ENCODE assay signal across 8 cellular contexts in the genomic region with DNA sequence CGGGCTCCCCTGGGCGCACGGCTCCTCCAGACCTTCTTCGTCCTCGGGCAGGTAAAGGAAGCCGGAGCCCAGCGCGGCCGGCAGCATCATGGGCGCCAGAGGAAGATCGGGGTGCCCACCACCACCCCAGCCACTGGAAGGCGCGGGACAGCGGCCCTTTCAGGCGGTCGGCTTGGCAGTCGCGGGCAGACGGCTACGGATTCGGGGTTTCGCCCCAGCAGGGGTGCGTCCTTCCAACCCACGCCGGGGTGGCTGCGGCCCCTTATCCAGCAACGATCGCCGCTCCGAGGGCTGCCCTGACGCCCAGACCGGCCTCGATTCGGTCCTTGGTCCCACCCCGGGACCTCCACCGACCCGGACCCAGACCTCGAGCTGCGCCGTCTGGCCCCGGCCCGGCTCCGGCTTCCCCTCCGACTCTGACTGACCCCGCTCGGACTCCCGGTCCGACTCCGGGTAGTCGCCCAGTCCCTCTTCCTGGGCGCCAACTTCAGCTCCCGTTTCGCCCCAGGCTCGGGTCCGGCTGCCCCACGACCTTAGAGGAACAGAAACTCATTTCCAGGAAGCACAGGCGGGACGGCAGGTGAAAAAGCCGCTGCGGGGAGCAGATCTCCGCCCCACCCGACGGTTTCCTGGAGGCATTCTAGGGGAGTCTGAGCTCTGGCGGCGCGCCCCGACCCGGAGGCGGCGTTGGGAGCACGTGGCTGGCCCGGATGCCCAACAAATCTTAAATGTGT. TPM values are rescaled to one million over a fixed set of nuclear protein-coding genes. Genes with fewer than 3 reads are reported as not detected.
DNase-seq lines count a peak whose midpoint lies in the region; ATAC-seq and TF ChIP-seq lines count a peak whose summit lies in the region.

No MANE protein-coding gene starts in this region.

- 13 to 64% methylated on average over 16 to 27 of the region's 72 CpGs for WGBS in esophagus squamous epithelium, 2 donors

- POLR2A ChIA-PET in CD4-positive, alpha-beta memory T cell (lab: Charles Lee; ENCODE audit: partially characterized antibody), result interaction anchor here (0.6 kb wide), 1 partner anchor 24 kb away, joined by 3 read pairs; no protein-coding TSS in a partner anchor
- POLR2A ChIA-PET in activated CD8-positive, alpha-beta T cell treated with anti-CD3 and anti-CD28 coated beads for 36 hours (lab: Charles Lee), result no interaction called here

- peaks cover 19% of the 10 kb centered on the region for H3K4me1 ChIP-seq in CD4-positive, alpha-beta memory T cell (ENCODE audit: insufficient read depth, low read length)
- H3K4me1 ChIP-seq in esophagus squamous epithelium, result peaks cover 6 to 24% (median 7%) of the 10 kb centered on the region in 3 donors
- no peaks in the 10 kb centered on the region for H3K4me1 ChIP-seq in gastrocnemius medialis

- H3K27ac ChIP-seq in CD4-positive, alpha-beta memory T cell (ENCODE audit: low read depth, low read length), result no peak overlapping the region
- H3K27ac ChIP-seq in esophagus squamous epithelium, result no peak overlapping the region
- H3K27ac ChIP-seq in gastrocnemius medialis, result no peak overlapping the region

- TF ChIP-seq POLR2A in esophagus squamous epithelium (IDR thresholded peaks at IDR 0.05), result no peak
- TF ChIP-seq POLR2A in gastrocnemius medialis (IDR thresholded peaks at IDR 0.05), result no peak

- H3K36me3 ChIP-seq in CD4-positive, alpha-beta memory T cell (ENCODE audit: insufficient read depth, low read length), result no peaks in the 10 kb centered on the region
- H3K36me3 ChIP-seq in esophagus squamous epithelium (no peaks in the 10 kb centered on the region), gastrocnemius medialis (no peaks in the 10 kb centered on the region)

- peak; percentile 15 to 53 (median 29) for DNase-seq in CD4-positive, alpha-beta memory T cell
- peak; percentile 56 for DNase-seq in activated CD8-positive, alpha-beta T cell treated with anti-CD3 and anti-CD28 coated beads for 36 hours
- DNase-seq in esophagus squamous epithelium (lab: John Stamatoyannopoulos, UW) (no peak), gastrocnemius medialis (no peak), Ammon's horn (ENCODE audit: low spot score) (no peak), cerebellum (ENCODE audit: low spot score) (no peak), DMS 273 treated with DMSO at 0.1 percent for 48 hours (lab: John Stamatoyannopoulos, UW) (no peak)

- intact Hi-C loops in CD4-positive, alpha-beta memory T cell (cut with micrococcal nuclease), result no loop called here
- intact Hi-C loops in activated CD8-positive, alpha-beta T cell treated with anti-CD3 and anti-CD28 coated beads for 36 hours (cut with micrococcal nuclease), result no loop called here
- intact Hi-C loops in esophagus squamous epithelium (cut with DNase I), result no loop called here
- intact Hi-C loops in gastrocnemius medialis (cut with DNase I; ENCODE audit: low total_unique reads), result no loop called here

- no peak overlapping the region for H3K27ac Mint-ChIP-seq in CD4-positive, alpha-beta memory T cell
- no peak overlapping the region for H3K27ac Mint-ChIP-seq in activated CD8-positive, alpha-beta T cell treated with anti-CD3 and anti-CD28 coated beads for 36 hours

- no peaks in the 10 kb centered on the region for H3K27me3 ChIP-seq in CD4-positive, alpha-beta memory T cell (ENCODE audit: insufficient read depth, low read length)
- peaks cover 0 to 17% (median 5%) of the 10 kb centered on the region in 4 donors for H3K27me3 ChIP-seq in esophagus squamous epithelium
- peaks cover 0 to 11% (median 11%) of the 10 kb centered on the region in 3 donors for H3K27me3 ChIP-seq in gastrocnemius medialis

- H3K36me3 Mint-ChIP-seq in CD4-positive, alpha-beta memory T cell, result no peaks in the 10 kb centered on the region
- peaks cover 1% of the 10 kb centered on the region for H3K36me3 Mint-ChIP-seq in activated CD8-positive, alpha-beta T cell treated with anti-CD3 and anti-CD28 coated beads for 36 hours (ENCODE audit: low read depth)

- peaks cover 4 to 15% of the 10 kb centered on the region in 2 donors for H3K27me3 Mint-ChIP-seq in CD4-positive, alpha-beta memory T cell
- H3K27me3 Mint-ChIP-seq in activated CD8-positive, alpha-beta T cell treated with anti-CD3 and anti-CD28 coated beads for 36 hours, result peaks cover 19% of the 10 kb centered on the region

- ATAC-seq in activated CD8-positive, alpha-beta T cell treated with anti-CD3 and anti-CD28 coated beads for 36 hours, result peak; percentile 60
- no peak for ATAC-seq in gastrocnemius medialis
- ATAC-seq in HG03159 (IDR thresholded peaks at IDR 0.05; ENCODE audit: unreplicated experiment), result no peak

- H3K9me3 ChIP-seq in CD4-positive, alpha-beta memory T cell (ENCODE audit: control insufficient read depth in 1 of 2, low read length in 2 of 2), result no peaks in the 10 kb centered on the region
- H3K9me3 ChIP-seq in esophagus squamous epithelium (no peaks in the 10 kb centered on the region), gastrocnemius medialis (no peaks in the 10 kb centered on the region)

- H3K4me3 ChIP-seq in CD4-positive, alpha-beta memory T cell (ENCODE audit: low read length in 2 of 2), result peak overlapping the region in 1 of 2 donors; percentile 29
- H3K4me3 ChIP-seq in esophagus squamous epithelium, result peak overlapping the region; percentile 38 to 59 (median 43)
- H3K4me3 ChIP-seq in gastrocnemius medialis, result peak overlapping the region; percentile 4 to 48 (median 34)

- no peak for TF ChIP-seq CTCF in activated CD8-positive, alpha-beta T cell treated with anti-CD3 and anti-CD28 coated beads for 36 hours (IDR thresholded peaks at IDR 0.05)
- TF ChIP-seq CTCF in esophagus squamous epithelium (IDR thresholded peaks at IDR 0.05) (no peak), gastrocnemius medialis (IDR thresholded peaks at IDR 0.05 in 4 of 5, conservative IDR thresholded peaks at IDR 0.05 in 1 of 5) (no peak)

- H3K4me1 Mint-ChIP-seq in CD4-positive, alpha-beta memory T cell, result peaks cover 7 to 17% (median 13%) of the 10 kb centered on the region in 4 donors
- H3K4me1 Mint-ChIP-seq in activated CD8-positive, alpha-beta T cell treated with anti-CD3 and anti-CD28 coated beads for 36 hours (ENCODE audit: low read depth), result peaks cover 13% of the 10 kb centered on the region

- H3K9me3 Mint-ChIP-seq in CD4-positive, alpha-beta memory T cell, result no peaks in the 10 kb centered on the region
- H3K9me3 Mint-ChIP-seq in activated CD8-positive, alpha-beta T cell treated with anti-CD3 and anti-CD28 coated beads for 36 hours, result no peaks in the 10 kb centered on the region

- CTCF ChIA-PET in CD4-positive, alpha-beta memory T cell (lab: Charles Lee; ENCODE audit: partially characterized antibody), result interaction anchor here (0.6 to 1.6 kb wide), 6 partner anchors 10 to 659 kb away, joined by 3 to 10 read pairs (median 3); a partner anchor contains a TSS
- CTCF ChIA-PET in activated CD8-positive, alpha-beta T cell treated with anti-CD3 and anti-CD28 coated beads for 36 hours (lab: Charles Lee), result interaction anchor here (0.7 to 1.8 kb wide), 8 partner anchors 11 to 316 kb away, joined by 3 to 5 read pairs (median 4); no protein-coding TSS in a partner anchor

- H3K4me3 Mint-ChIP-seq in CD4-positive, alpha-beta memory T cell, result peak overlapping the region; percentile 71 to 89 (median 80)
- H3K4me3 Mint-ChIP-seq in activated CD8-positive, alpha-beta T cell treated with anti-CD3 and anti-CD28 coated beads for 36 hours, result peak overlapping the region; percentile 66

- in situ Hi-C loops in gastrocnemius medialis (cut with MboI; ENCODE audit: low sequenced_read_pairs in 4 of 4), result no loop called here

RNA-seq across cellular contexts. Expression of a gene that starts 30.2 kb away (rescaled TPM):
- 100 to 1,000 TPM; 112 to 114 TPM for total RNA-seq in CD4-positive, alpha-beta memory T cell
- 100 to 1,000 TPM; 112 to 149 TPM for polyA plus RNA-seq in CD4-positive, alpha-beta memory T cell
- 100 to 1,000 TPM; 109 to 114 TPM for total RNA-seq in activated CD8-positive, alpha-beta T cell treated with anti-CD3 and anti-CD28 coated beads for 36 hours
- total RNA-seq in esophagus squamous epithelium, result 10 to 100 TPM; 36.2 to 82.6 (median 50.6) TPM
- 10 to 100 TPM; 35.5 to 36.7 (median 36.1) TPM for total RNA-seq in gastrocnemius medialis
- total RNA-seq in cerebellum, result 73.9 TPM

RNA-seq across cellular contexts. Expression of a gene that starts 34.8 kb away (rescaled TPM):
- total RNA-seq in CD4-positive, alpha-beta memory T cell, result 1 to 10 TPM; 1.0 to 2.0 TPM
- 1 to 10 TPM in 1 of 2 donors, under 1 TPM in 1; 0.98 to 1.3 TPM for polyA plus RNA-seq in CD4-positive, alpha-beta memory T cell
- total RNA-seq in activated CD8-positive, alpha-beta T cell treated with anti-CD3 and anti-CD28 coated beads for 36 hours, result 10 to 100 TPM in 1 of 2 experiments, 1 to 10 TPM in 1; 9.2 to 11.1 TPM
- total RNA-seq in esophagus squamous epithelium, result 10 to 100 TPM in 1 of 4 donors, 1 to 10 TPM in 3; 1.3 to 11.3 (median 4.1) TPM
- 10 to 100 TPM in 1 of 4 donors, 1 to 10 TPM in 3; 4.2 to 11.5 (median 5.2) TPM for total RNA-seq in gastrocnemius medialis
- total RNA-seq in cerebellum, result 108 TPM

RNA-seq across cellular contexts. Expression of a gene that starts 56.3 kb away (rescaled TPM):
- total RNA-seq in CD4-positive, alpha-beta memory T cell, result 10 to 100 TPM; 44.4 to 50.4 TPM
- polyA plus RNA-seq in CD4-positive, alpha-beta memory T cell, result 100 to 1,000 TPM; 116 to 166 TPM
- 100 to 1,000 TPM; 103 to 111 TPM for total RNA-seq in activated CD8-positive, alpha-beta T cell treated with anti-CD3 and anti-CD28 coated beads for 36 hours
- total RNA-seq in esophagus squamous epithelium, result 10 to 100 TPM; 22.9 to 56.3 (median 44.7) TPM
- total RNA-seq in gastrocnemius medialis, result 10 to 100 TPM; 24.8 to 63.7 (median 40.9) TPM
- 31.8 TPM for total RNA-seq in cerebellum

RNA-seq across cellular contexts. Expression of a gene that starts 58.8 kb away (rescaled TPM):
- 10 to 100 TPM; 42.2 to 43.5 TPM for total RNA-seq in CD4-positive, alpha-beta memory T cell
- polyA plus RNA-seq in CD4-positive, alpha-beta memory T cell, result 10 to 100 TPM in 1 of 2 donors, 1 to 10 TPM in 1; 4.3 to 13.1 TPM
- total RNA-seq in activated CD8-positive, alpha-beta T cell treated with anti-CD3 and anti-CD28 coated beads for 36 hours, result 10 to 100 TPM; 14.0 to 15.7 TPM
- total RNA-seq in esophagus squamous epithelium (10 to 100 TPM; 26.9 to 56.8 (median 43.2) TPM), gastrocnemius medialis (100 to 1,000 TPM; 178 to 247 (median 187) TPM), cerebellum (130 TPM)

Comparison
In these comparisons a context has a peak if more than half of its experiments do, and no peak if none do; other contexts are left out.
1. DNase-seq: peak in CD4-positive, alpha-beta memory T cell (5 of 5) and activated CD8-positive, alpha-beta T cell treated with anti-CD3 and anti-CD28 coated beads for 36 hours (single experiment); none in esophagus squamous epithelium (single experiment), gastrocnemius medialis (0 of 2), Ammon's horn (single experiment), cerebellum (single experiment) and DMS 273 treated with DMSO at 0.1 percent for 48 hours (single experiment).